In genomic region chr16:56038564-56039098, GRCh38 we compare ENCODE assay signal across 36 cellular contexts.
"Had no signal": no experiment of that assay in that cellular context is flagged by ENCODE, and none has a peak within 500 bp of the region (broad histone marks: within the 10 kb centered on the region; RNA-seq: fewer than 3 reads in every experiment).

No MANE protein-coding gene starts in this region.

- H3K4me1 ChIP-seq: adrenal gland, body of pancreas, foreskin keratinocyte, gastrocnemius medialis, heart right ventricle had no signal

- H3K36me3 ChIP-seq: adrenal gland, gastrocnemius medialis, heart right ventricle had no signal

- H3K9me3 Mint-ChIP-seq: activated CD4-positive, alpha-beta T cell treated with anti-CD3 and anti-CD28 coated beads, Interleukin-2, amount 10 ng/mL, durations not matched to agents 24 days and 14 days; central memory CD8-positive, alpha-beta T cell had no signal

- H3K4me3 ChIP-seq: adrenal gland, body of pancreas, coronary artery, dorsolateral prefrontal cortex, gastrocnemius medialis, heart right ventricle had no signal

- H3K36me3 Mint-ChIP-seq: activated CD8-positive, alpha-beta memory T cell treated with anti-CD3 and anti-CD28 coated beads, Interleukin-2, amount 10 ng/mL, durations not matched to agents 7 days and 5 days; activated naive CD8-positive, alpha-beta T cell treated with anti-CD3 and anti-CD28 coated beads for 36 hours had no signal

- H3K4me1 Mint-ChIP-seq: activated CD4-positive, alpha-beta T cell treated with anti-CD3 and anti-CD28 coated beads for 36 hours; activated CD4-positive, alpha-beta T cell treated with anti-CD3 and anti-CD28 coated beads, Interleukin-2, amount 10 ng/mL, durations not matched to agents 24 days and 14 days; activated CD8-positive, alpha-beta memory T cell treated with anti-CD3 and anti-CD28 coated beads, Interleukin-2, amount 10 ng/mL, durations not matched to agents 7 days and 5 days; activated naive CD4-positive, alpha-beta T cell treated with anti-CD3 and anti-CD28 coated beads, Interleukin-2, amount 50 U/mL, for 24 hours; activated naive CD8-positive, alpha-beta T cell treated with anti-CD3 and anti-CD28 coated beads for 36 hours; activated naive CD8-positive, alpha-beta T cell treated with anti-CD3 and anti-CD28 coated beads, Interleukin-2, amount 50 U/mL, for 24 hours; central memory CD8-positive, alpha-beta T cell had no signal

- H3K27ac ChIP-seq: adrenal gland, body of pancreas, coronary artery, dorsolateral prefrontal cortex, epithelial cell of prostate, foreskin keratinocyte, gastrocnemius medialis, heart right ventricle had no signal

- DNase-seq: activated CD4-positive, alpha-beta memory T cell treated with anti-CD3 and anti-CD28 coated beads for 36 hours; activated CD4-positive, alpha-beta T cell treated with anti-CD3 and anti-CD28 coated beads for 36 hours; activated CD4-positive, alpha-beta T cell treated with anti-CD3 and anti-CD28 coated beads, Interleukin-2, amount 10 ng/mL, durations not matched to agents 24 days and 14 days; activated CD4-positive, CD25-positive, alpha-beta regulatory T cell; activated CD4-positive, CD25-positive, alpha-beta regulatory T cell treated with anti-CD3 and anti-CD28 coated beads, Interleukin-2, amount 50 U/mL, for 72 hours; activated CD8-positive, alpha-beta memory T cell treated with anti-CD3 and anti-CD28 coated beads, Interleukin-2, amount 10 ng/mL, durations not matched to agents 7 days and 5 days; activated CD8-positive, alpha-beta memory T cell treated with anti-CD3 and anti-CD28 coated beads, Interleukin-2, amount 50 U/mL, for 4 hours; activated CD8-positive, alpha-beta T cell treated with anti-CD3 and anti-CD28 coated beads, Interleukin-2, amount 10 ng/mL, durations not matched to agents 7 days and 5 days; activated effector memory CD4-positive, alpha-beta T cell treated with anti-CD3 and anti-CD28 coated beads, Interleukin-2, amount 50 U/mL, for 16 hours; activated naive CD4-positive, alpha-beta T cell treated with anti-CD3 and anti-CD28 coated beads for 36 hours; activated naive CD8-positive, alpha-beta T cell treated with anti-CD3 and anti-CD28 coated beads for 36 hours; activated naive CD8-positive, alpha-beta T cell treated with anti-CD3 and anti-CD28 coated beads, Interleukin-2, amount 50 U/mL, for 24 hours; activated T-cell treated with anti-CD3 and anti-CD28 coated beads, Interleukin-2, amount 50 U/mL, for 1 hour; activated T-cell treated with anti-CD3 and anti-CD28 coated beads, Interleukin-2, amount 50 U/mL, for 48 hours; adrenal gland; amygdala; aorta; body of pancreas; dorsolateral prefrontal cortex; effector CD4-positive, alpha-beta T cell; effector memory CD8-positive, alpha-beta T cell; foreskin keratinocyte; gastrocnemius medialis; glutamatergic neuron; heart right ventricle; T-helper 2 cell had no signal

- H3K9me3 ChIP-seq: adrenal gland, body of pancreas, gastrocnemius medialis had no signal

- FAIRE-seq: endometrium, endothelial cell of umbilical vein had no signal

- H3K4me3 Mint-ChIP-seq: activated CD4-positive, alpha-beta memory T cell treated with anti-CD3 and anti-CD28 coated beads for 36 hours; activated CD4-positive, alpha-beta T cell treated with anti-CD3 and anti-CD28 coated beads for 36 hours; activated CD4-positive, alpha-beta T cell treated with anti-CD3 and anti-CD28 coated beads, Interleukin-2, amount 10 ng/mL, durations not matched to agents 24 days and 14 days; activated CD8-positive, alpha-beta memory T cell treated with anti-CD3 and anti-CD28 coated beads, Interleukin-2, amount 10 ng/mL, durations not matched to agents 7 days and 5 days; activated CD8-positive, alpha-beta T cell treated with anti-CD3 and anti-CD28 coated beads, Interleukin-2, amount 10 ng/mL, durations not matched to agents 7 days and 5 days; activated naive CD4-positive, alpha-beta T cell treated with anti-CD3 and anti-CD28 coated beads for 36 hours; activated naive CD4-positive, alpha-beta T cell treated with anti-CD3 and anti-CD28 coated beads, Interleukin-2, amount 50 U/mL, for 24 hours; activated naive CD8-positive, alpha-beta T cell treated with anti-CD3 and anti-CD28 coated beads for 36 hours; activated naive CD8-positive, alpha-beta T cell treated with anti-CD3 and anti-CD28 coated beads, Interleukin-2, amount 50 U/mL, for 24 hours; activated T-helper 1 cell treated with anti-CD3 and anti-CD28 coated beads, Interleukin-12 subunit alpha, Interleukin-12 subunit beta, Interleukin-2, Interleukin-4 antibody, amounts not matched to agents 30 ng/mL and 10 ng/mL and 1 ng/mL, durations not matched to agents 14 hours and 24 hours and 36 hours; central memory CD8-positive, alpha-beta T cell; dendritic cell treated with granulocyte-macrophage colony-stimulating factor and Interleukin-4, amounts not matched to agents 40 ng/mL and 50 ng/mL, for 4 days; effector memory CD8-positive, alpha-beta T cell had no signal

- H3K27ac Mint-ChIP-seq: activated CD4-positive, alpha-beta memory T cell treated with anti-CD3 and anti-CD28 coated beads for 36 hours; activated CD4-positive, alpha-beta T cell treated with anti-CD3 and anti-CD28 coated beads for 36 hours; activated CD4-positive, alpha-beta T cell treated with anti-CD3 and anti-CD28 coated beads, Interleukin-2, amount 10 ng/mL, durations not matched to agents 24 days and 14 days; activated CD8-positive, alpha-beta memory T cell treated with anti-CD3 and anti-CD28 coated beads, Interleukin-2, amount 10 ng/mL, durations not matched to agents 7 days and 5 days; activated CD8-positive, alpha-beta T cell treated with anti-CD3 and anti-CD28 coated beads, Interleukin-2, amount 10 ng/mL, durations not matched to agents 7 days and 5 days; activated naive CD4-positive, alpha-beta T cell treated with anti-CD3 and anti-CD28 coated beads for 36 hours; activated naive CD4-positive, alpha-beta T cell treated with anti-CD3 and anti-CD28 coated beads, Interleukin-2, amount 50 U/mL, for 24 hours; activated naive CD8-positive, alpha-beta T cell treated with anti-CD3 and anti-CD28 coated beads for 36 hours; activated naive CD8-positive, alpha-beta T cell treated with anti-CD3 and anti-CD28 coated beads, Interleukin-2, amount 50 U/mL, for 24 hours; activated T-helper 1 cell treated with anti-CD3 and anti-CD28 coated beads, Interleukin-12 subunit alpha, Interleukin-12 subunit beta, Interleukin-2, Interleukin-4 antibody, amounts not matched to agents 30 ng/mL and 10 ng/mL and 1 ng/mL, durations not matched to agents 14 hours and 24 hours and 36 hours; activated T-helper 2 cell treated with anti-CD3 and anti-CD28 coated beads, Interferon-gamma antibody, Interleukin-2, Interleukin-4, amounts not matched to agents 10 μg/mL and 5 μg/mL and 100 μg/mL, durations not matched to agents 14 hours and 24 hours and 36 hours; dendritic cell treated with granulocyte-macrophage colony-stimulating factor and Interleukin-4, amounts not matched to agents 40 ng/mL and 50 ng/mL, for 4 days; effector memory CD8-positive, alpha-beta T cell had no signal

- H3K27me3 Mint-ChIP-seq: activated CD4-positive, alpha-beta memory T cell treated with anti-CD3 and anti-CD28 coated beads for 36 hours had no signal

- ATAC-seq: activated CD4-positive, alpha-beta T cell treated with anti-CD3 and anti-CD28 coated beads for 36 hours; activated CD8-positive, alpha-beta memory T cell treated with anti-CD3 and anti-CD28 coated beads, Interleukin-2, amount 10 ng/mL, durations not matched to agents 7 days and 5 days; activated CD8-positive, alpha-beta T cell treated with anti-CD3 and anti-CD28 coated beads, Interleukin-2, amount 10 ng/mL, durations not matched to agents 7 days and 5 days; activated naive CD8-positive, alpha-beta T cell treated with anti-CD3 and anti-CD28 coated beads, Interleukin-2, amount 50 U/mL, for 24 hours; body of pancreas; effector memory CD8-positive, alpha-beta T cell; esophagus mucosa; foreskin keratinocyte; gastrocnemius medialis; heart right ventricle had no signal

- H3K27me3 ChIP-seq: adrenal gland, body of pancreas, dorsolateral prefrontal cortex, foreskin keratinocyte, gastrocnemius medialis, heart right ventricle had no signal
